Comparison of ENCODE assay signal across 16 cellular contexts in genomic region chr12:82486524-82487235, GRCh38.
DNase-seq lines count a peak whose midpoint lies in the region; ATAC-seq, FAIRE-seq and TF ChIP-seq lines count a peak whose summit lies in the region.
"Had no signal": no experiment of that assay in that cellular context is flagged by ENCODE, and none has a peak within 500 bp of the region (broad histone marks: within the 10 kb centered on the region; RNA-seq: fewer than 3 reads in every experiment).

No MANE protein-coding gene starts in this region.

- intact Hi-C loops in K562 (cut with micrococcal nuclease) (no loop called here), left ventricle myocardium inferior (cut with micrococcal nuclease) (no loop called here)

- no peaks in the 10 kb centered on the region for H3K36me3 ChIP-seq in K562 (ENCODE audit: control insufficient read depth, insufficient read depth, low read length)
- no peaks in the 10 kb centered on the region for H3K36me3 ChIP-seq in left ventricle myocardium inferior

- H3K4me2 ChIP-seq in K562 (ENCODE audit: insufficient read depth, low read length): no peak overlapping the region

- 0% methylated on average over 2 of the region's 2 CpGs for WGBS in K562 (ENCODE audit: insufficient coverage, low coverage, missing lambda C conversion rate)

- in situ Hi-C loops in K562 (cut with MboI): no loop called here

- no peaks in the 10 kb centered on the region for H3K4me1 ChIP-seq in K562 (replicated peaks in 1 of 2; ENCODE audit: control insufficient read depth in 2 of 2, insufficient read depth in 2 of 2, low read length in 2 of 2)
- H3K4me1 ChIP-seq in left ventricle myocardium inferior: no peaks in the 10 kb centered on the region

- POLR2A ChIA-PET in K562 (lab: Yijun Ruan, JAX): no interaction called here

- H3K9me3 ChIP-seq in K562 (replicated peaks; ENCODE audit: control insufficient read depth, insufficient read depth, low read depth, low read length) (no peaks in the 10 kb centered on the region; the same call in 1 of the 2 replicates), left ventricle myocardium inferior (replicated peaks) (peaks cover 53% of the 10 kb centered on the region)

- TF ChIP-seq RAD21 in K562 (CRISPR knock-in tag; conservative IDR thresholded peaks at IDR 0.05 in 1 of 2, IDR thresholded peaks at IDR 0.05 in 1 of 2): no peak

- H3K9ac ChIP-seq in K562 (ENCODE audit: insufficient read depth in 1 of 2, low read depth in 2 of 2, low read length in 2 of 2): no peak overlapping the region

- no peak for TF ChIP-seq EP300 in K562 (IDR thresholded peaks at IDR 0.05; ENCODE audit: low read length)

- H3K27me3 ChIP-seq in K562 (ENCODE audit: control insufficient read depth in 2 of 2, insufficient read depth in 2 of 2, low read length in 2 of 2) (no peaks in the 10 kb centered on the region), left ventricle myocardium inferior (ENCODE audit: low read depth) (no peaks in the 10 kb centered on the region)

- H3K4me3 ChIP-seq in K562 (no peak overlapping the region), fibroblast of pulmonary artery (replicated peaks; ENCODE audit: low read depth, low read length) (no peak overlapping the region), left ventricle myocardium inferior (no peak overlapping the region)

- DNase-seq in HT1080 (ENCODE audit: low read depth): peak; percentile 79
- no peak for DNase-seq in K562 (ENCODE audit: extremely low read depth in 1 of 4, low spot score in 3 of 4)
- DNase-seq in fibroblast of pulmonary artery (ENCODE audit: low read depth): peak; percentile 87
- DNase-seq in renal cortical epithelial cell (ENCODE audit: low read depth): peak; percentile 26
- no peak for DNase-seq in left ventricle myocardium inferior
- DNase-seq in NCI-H1048 (lab: John Stamatoyannopoulos, UW): no peak
- DNase-seq in EL: no peak
- DNase-seq: activated CD4-positive, alpha-beta T cell treated with anti-CD3 and anti-CD28 coated beads, Interleukin-2, amount 50 U/mL, for 1 hour; activated CD8-positive, alpha-beta memory T cell treated with anti-CD3 and anti-CD28 coated beads, Interleukin-2, amount 50 U/mL, for 48 hours; activated gamma-delta T cell; anterior cingulate cortex; hypothalamus; kidney glomerular epithelial cell; NCI-H1930; NCI-H446 had no signal

- FAIRE-seq in K562 (lab: Jason Lieb, UNC): no peak

- H3K27ac ChIP-seq in K562 (ENCODE audit: extremely low read depth, low read depth, low read length) (no peak overlapping the region), left ventricle myocardium inferior (replicated peaks) (no peak overlapping the region)

- BruUV-seq in K562 (replicated peaks; lab: Mats Ljungman, UMichigan): no TSS peak

- no peak for TF ChIP-seq CTCF in K562 (IDR thresholded peaks at IDR 0.05 in 2 of 3, conservative IDR thresholded peaks at IDR 0.05 in 1 of 3; ENCODE audit: insufficient read depth in 2 of 3, low read depth in 1 of 3, low read length in 3 of 3)
- TF ChIP-seq CTCF in fibroblast of pulmonary artery (IDR thresholded peaks at IDR 0.05; ENCODE audit: low read length, missing control alignments): no peak
- no peak for TF ChIP-seq CTCF in left ventricle myocardium inferior (IDR thresholded peaks at IDR 0.05; ENCODE audit: borderline replicate concordance)

- no peak overlapping the region for H2AFZ ChIP-seq in K562 (ENCODE audit: low read depth, low read length)

- CTCF ChIA-PET in K562 (lab: Yijun Ruan, JAX; ENCODE audit: low intra/inter-chr PET ratio): no interaction called here

- H3K79me2 ChIP-seq in K562 (ENCODE audit: control insufficient read depth, insufficient read depth, low read length): no peaks in the 10 kb centered on the region

- H4K20me1 ChIP-seq in K562 (replicated peaks; ENCODE audit: control insufficient read depth, insufficient read depth, low read length): no peaks in the 10 kb centered on the region

- H3K9me1 ChIP-seq in K562 (ENCODE audit: control insufficient read depth, insufficient read depth, low read length): no peaks in the 10 kb centered on the region

- TF ChIP-seq POLR2A in K562 (conservative IDR thresholded peaks at IDR 0.05): no peak

- no peak for ATAC-seq in K562
- no peak for ATAC-seq in GM21786 (IDR thresholded peaks at IDR 0.05; ENCODE audit: unreplicated experiment)

TF ChIP-seq in K562, 482 proteins besides CTCF, POLR2A, EP300 and RAD21:
- no peak for TF ChIP-seq ZNF740 (CRISPR knock-in tag; IDR thresholded peaks at IDR 0.05)
- no peak for TF ChIP-seq ZNF740 (tag; IDR thresholded peaks at IDR 0.05)
- no peak for TF ChIP-seq PHF21A (IDR thresholded peaks at IDR 0.05; ENCODE audit: borderline replicate concordance, low read depth)
- no peak for TF ChIP-seq EWSR1 (IDR thresholded peaks at IDR 0.05; ENCODE audit: borderline replicate concordance, low read depth, partially characterized antibody)
- peak; percentile 31; the same call in 1 of the 2 replicates for TF ChIP-seq ZNF316 (IDR thresholded peaks at IDR 0.05)
- TF ChIP-seq LCOR (CRISPR knock-in tag; IDR thresholded peaks at IDR 0.05): no peak
- TF ChIP-seq POLR3A (IDR thresholded peaks at IDR 0.05; ENCODE audit: borderline replicate concordance, extremely low read depth, insufficient read depth, insufficient read length): no peak
- TF ChIP-seq, protein P1, sequence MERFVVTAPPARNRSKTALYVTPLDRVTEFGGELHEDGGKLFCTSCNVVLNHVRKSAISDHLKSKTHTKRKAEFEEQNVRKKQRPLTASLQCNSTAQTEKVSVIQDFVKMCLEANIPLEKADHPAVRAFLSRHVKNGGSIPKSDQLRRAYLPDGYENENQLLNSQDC (CRISPR knock-in tag; IDR thresholded peaks at IDR 0.05): no peak
- TF ChIP-seq NEUROD1 (IDR thresholded peaks at IDR 0.05; ENCODE audit: borderline replicate concordance, low read depth, low read length, partially characterized antibody): no peak
- 0 out of 2 replicates have a peak, but pooled peaks have one; percentile 12 for TF ChIP-seq MAFF (IDR thresholded peaks at IDR 0.05; ENCODE audit: low read length)
- no peak for TF ChIP-seq SRSF1 (IDR thresholded peaks at IDR 0.05; ENCODE audit: low read depth, low read length)
- TF ChIP-seq CHD2 (IDR thresholded peaks at IDR 0.05; ENCODE audit: low read depth, low read length): no peak

Comparison
In these comparisons a context has a peak if more than half of its experiments do, and no peak if none do; other contexts are left out.
1. DNase-seq: peak in HT1080 (single experiment), fibroblast of pulmonary artery (single experiment) and renal cortical epithelial cell (single experiment); none in K562 (0 of 4), left ventricle myocardium inferior (single experiment), NCI-H1048 (single experiment) and EL (single experiment).